ENCODE assay signal across 14 cellular contexts in the genomic region with DNA sequence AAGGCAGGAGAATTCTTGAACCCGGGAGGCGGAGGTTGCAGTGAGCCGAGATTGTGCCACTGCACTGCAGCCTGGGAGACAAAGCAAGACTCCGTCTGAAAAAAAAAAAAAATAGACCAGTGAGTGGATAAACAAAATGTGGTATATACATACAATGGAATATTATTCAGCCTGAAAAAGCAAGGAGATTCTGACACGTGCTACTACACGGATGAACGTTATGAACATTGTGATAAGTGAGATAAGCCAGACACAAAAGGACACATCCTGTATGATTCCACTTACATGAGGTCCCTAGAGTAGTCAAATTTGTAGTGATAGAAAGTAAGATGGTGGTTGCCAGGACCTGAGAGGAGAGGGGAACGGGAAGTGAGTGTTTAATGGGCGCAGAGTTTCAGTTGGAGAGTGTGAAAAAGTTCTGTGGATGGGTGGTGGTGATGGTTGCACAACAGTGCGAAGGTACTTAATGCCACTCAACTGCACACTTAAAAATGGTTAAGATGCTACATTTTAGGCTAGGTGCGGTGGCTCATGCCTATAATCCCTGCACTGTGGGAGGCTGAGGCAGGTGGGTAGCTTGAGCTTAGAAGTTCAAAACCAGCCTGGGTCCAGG. TPM values are rescaled to one million over a fixed set of nuclear protein-coding genes. Genes with fewer than 3 reads are reported as not detected.
DNase-seq lines count a peak whose midpoint lies in the region; ATAC-seq, FAIRE-seq and TF ChIP-seq lines count a peak whose summit lies in the region.
"Had no signal": no experiment of that assay in that cellular context is flagged by ENCODE, and none has a peak within 500 bp of the region (broad histone marks: within the 10 kb centered on the region; RNA-seq: fewer than 3 reads in every experiment).

No MANE protein-coding gene starts in this region.

- CTCF ChIA-PET in A549 (lab: Yijun Ruan, JAX): interaction anchor here (0.6 to 1.9 kb wide), 4 partner anchors 20 to 168 kb away, joined by 3 to 5 read pairs (median 4); partner anchors contain the start of gene RNU4ATAC
- CTCF ChIA-PET in CD8-positive, alpha-beta memory T cell (lab: Charles Lee): interaction anchor here (0.8 to 3.8 kb wide), 4 partner anchors 42 to 167 kb away, joined by 3 to 23 read pairs (median 4); partner anchors contain the start of gene RNU4ATAC

- no peak for TF ChIP-seq CTCF in A549 (IDR thresholded peaks at IDR 0.05)
- TF ChIP-seq CTCF in chondrocyte (IDR thresholded peaks at IDR 0.05): no peak

- TF ChIP-seq RAD21 in A549 (conservative IDR thresholded peaks at IDR 0.05 in 1 of 2, IDR thresholded peaks at IDR 0.05 in 1 of 2): no peak

- no peak for FAIRE-seq in A549 (lab: Jason Lieb, UNC)
- FAIRE-seq: GM12891 had no signal

- ATAC-seq in A549 (no peak), GM18907 (IDR thresholded peaks at IDR 0.05; ENCODE audit: unreplicated experiment) (no peak), left cardiac atrium (no peak)

- WGBS in A549 (ENCODE audit: missing lambda C conversion rate): 95% methylated on average over 11 of the region's 11 CpGs

- H3K27me3 Mint-ChIP-seq in CD8-positive, alpha-beta memory T cell: no peaks in the 10 kb centered on the region
- no peaks in the 10 kb centered on the region for H3K27me3 Mint-ChIP-seq in chondrocyte (ENCODE audit: low read depth)

- H3K27me3 ChIP-seq in CD8-positive, alpha-beta memory T cell (ENCODE audit: insufficient read depth, low read length, poor library complexity, severe bottlenecking): no peaks in the 10 kb centered on the region
- H3K27me3 ChIP-seq: uterus had no signal

- peaks cover 35% of the 10 kb centered on the region for H3K4me1 ChIP-seq in A549
- peaks cover 31% of the 10 kb centered on the region for H3K4me1 ChIP-seq in CD8-positive, alpha-beta memory T cell (ENCODE audit: insufficient read depth, low read length)
- H3K4me1 ChIP-seq: uterus had no signal

- peak overlapping the region; percentile 73 to 87; a peak in 4 of 6 replicates for H3K27ac ChIP-seq in A549
- no peak overlapping the region for H3K27ac ChIP-seq in CD8-positive, alpha-beta memory T cell (ENCODE audit: low read depth, low read length)
- H3K27ac ChIP-seq: uterus had no signal

- intact Hi-C loops in left cardiac atrium (cut with DNase I): loop anchor here in 1 of 2 donors (5.0 kb wide), 1 partner anchor 166 kb away; the partner anchor contains the start of gene RNU4ATAC

- H3K4me3 ChIP-seq in A549: no peak overlapping the region
- no peak overlapping the region for H3K4me3 ChIP-seq in CD8-positive, alpha-beta memory T cell (ENCODE audit: low read length)
- H3K4me3 ChIP-seq: uterus had no signal

- DNase-seq in A549 (ENCODE audit: low read depth in 1 of 2, low spot score in 1 of 2): no peak
- no peak for DNase-seq in CD8-positive, alpha-beta memory T cell
- DNase-seq in SKM-1 treated with dmso at 0.1 percent for 144 hours (lab: John Stamatoyannopoulos, UW; ENCODE audit: unreplicated experiment): peak; percentile 36
- DNase-seq in chondrocyte (ENCODE audit: low spot score): peak; percentile 9
- no peak for DNase-seq in cerebellar cortex (ENCODE audit: low spot score)
- no peak for DNase-seq in left cardiac atrium
- no peak for DNase-seq in activated effector memory CD4-positive, alpha-beta T cell treated with anti-CD3 and anti-CD28 coated beads, Interleukin-2, amount 50 U/mL, for 16 hours
- DNase-seq: NCI-H1436 treated with DMSO at 0.1 percent for 48 hours; NCI-H524 treated with DMSO at 0.1 percent for 48 hours; Right ventricle myocardium superior; stimulated activated CD4-positive, alpha-beta T cell treated with anti-CD3 and anti-CD28 coated beads, Interleukin-4, amount 100 ng/mL, for 1 hour; uterus had no signal

- peak overlapping the region; percentile 4 to 73 (median 34) for H3K4me3 Mint-ChIP-seq in CD8-positive, alpha-beta memory T cell
- no peak overlapping the region for H3K4me3 Mint-ChIP-seq in chondrocyte (ENCODE audit: unreplicated experiment)

- H3K27ac Mint-ChIP-seq in CD8-positive, alpha-beta memory T cell: peak overlapping the region; percentile 97 to 100 (median 99)
- no peak overlapping the region for H3K27ac Mint-ChIP-seq in chondrocyte (ENCODE audit: unreplicated experiment)

- no peaks in the 10 kb centered on the region for H3K36me3 Mint-ChIP-seq in CD8-positive, alpha-beta memory T cell
- H3K36me3 Mint-ChIP-seq in chondrocyte (ENCODE audit: low read depth): no peaks in the 10 kb centered on the region

- no peak for TF ChIP-seq POLR2A in A549 (IDR thresholded peaks at IDR 0.05; ENCODE audit: low read length)

- H3K4me1 Mint-ChIP-seq in CD8-positive, alpha-beta memory T cell: peaks cover 41 to 49% (median 49%) of the 10 kb centered on the region in 3 donors
- peaks cover 39% of the 10 kb centered on the region for H3K4me1 Mint-ChIP-seq in chondrocyte (ENCODE audit: low read depth)

- no peak for TF ChIP-seq EP300 in A549 (IDR thresholded peaks at IDR 0.05)

- no peaks in the 10 kb centered on the region for H3K36me3 ChIP-seq in CD8-positive, alpha-beta memory T cell (ENCODE audit: insufficient read depth, low read length)
- H3K36me3 ChIP-seq: uterus had no signal

- H3K9me3 ChIP-seq in A549: no peaks in the 10 kb centered on the region
- no peaks in the 10 kb centered on the region for H3K9me3 ChIP-seq in CD8-positive, alpha-beta memory T cell (ENCODE audit: low read length)
- H3K9me3 ChIP-seq: uterus had no signal

- H3K9me3 Mint-ChIP-seq in CD8-positive, alpha-beta memory T cell: no peaks in the 10 kb centered on the region
- no peaks in the 10 kb centered on the region for H3K9me3 Mint-ChIP-seq in chondrocyte (ENCODE audit: low read depth)

- POLR2A ChIA-PET in A549 (lab: Yijun Ruan, JAX): interaction anchor here (1.8 kb wide), 1 partner anchor 168 kb away, joined by 24 read pairs; the partner anchor contains the start of gene RNU4ATAC
- POLR2A ChIA-PET in CD8-positive, alpha-beta memory T cell (lab: Charles Lee): interaction anchor here (1.4 to 2.9 kb wide), 2 partner anchors 38 to 49 kb away, joined by 8 to 44 read pairs; partner anchors contain the start of genes CLASP1 and NIFK

- no peak overlapping the region for H3K4me2 ChIP-seq in A549

TF ChIP-seq in A549, 52 proteins besides CTCF, POLR2A, EP300 and RAD21:
- TF ChIP-seq TFCP2L1 (CRISPR knock-in tag; IDR thresholded peaks at IDR 0.05): no peak

RNA-seq across cellular contexts. Expression of gene NIFK, which starts 38.3 kb away (rescaled TPM):
- 55.3 and 82.9 TPM in 2 replicates for polyA plus RNA-seq in A549 (2011; rRNA removed)
- polyA plus RNA-seq in A549 (2012; cell fraction: cytosol; rRNA removed): 19.1 and 19.6 TPM in 2 replicates
- polyA plus RNA-seq in A549 (2012; cell fraction: nucleus; rRNA removed): 9.8 and 15.7 TPM in 2 replicates
- 50.0 to 60.6 TPM (median 50.3 TPM) in 3 replicates for polyA plus RNA-seq in A549 (2017; fragmentation: RNase III; extraction: RNeasy Plus Mini Kit Qiagen cat#74134 plus additional on column Dnase treatment)
- polyA minus RNA-seq in A549 (2011; rRNA and poly(A)+ RNA removed): 13.8 and 18.3 TPM in 2 replicates
- total RNA-seq in CD8-positive, alpha-beta memory T cell: 100 to 1,000 TPM; 167 to 169 TPM
- polyA plus RNA-seq in CD8-positive, alpha-beta memory T cell: 54.4 TPM
- total RNA-seq in chondrocyte: 35.5 to 40.5 TPM (median 39.8 TPM) in 3 replicates
- 10 to 100 TPM; 22.1 to 33.6 TPM for total RNA-seq in left cardiac atrium

RNA-seq across cellular contexts. Expression of gene CLASP1, which starts 49.2 kb away (rescaled TPM):
- polyA plus RNA-seq in A549 (2011; rRNA removed): 11.7 and 26.5 TPM in 2 replicates
- 4.6 and 5.7 TPM in 2 replicates for polyA plus RNA-seq in A549 (2012; cell fraction: cytosol; rRNA removed)
- 12.0 and 19.8 TPM in 2 replicates for polyA plus RNA-seq in A549 (2012; cell fraction: nucleus; rRNA removed)
- polyA plus RNA-seq in A549 (2017; fragmentation: RNase III; extraction: RNeasy Plus Mini Kit Qiagen cat#74134 plus additional on column Dnase treatment): 15.2 to 16.0 TPM (median 15.8 TPM) in 3 replicates
- polyA minus RNA-seq in A549 (2011; rRNA and poly(A)+ RNA removed): 61.6 and 63.7 TPM in 2 replicates
- 10 to 100 TPM; 62.6 to 66.0 TPM for total RNA-seq in CD8-positive, alpha-beta memory T cell
- 22.2 TPM for polyA plus RNA-seq in CD8-positive, alpha-beta memory T cell
- 56.0 to 71.3 TPM (median 57.9 TPM) in 3 replicates for total RNA-seq in chondrocyte
- 10 to 100 TPM; 46.0 to 48.2 TPM for total RNA-seq in left cardiac atrium

RNA-seq across cellular contexts. Expression of gene TSN, which starts 57.0 kb away (rescaled TPM):
- 101 and 117 TPM in 2 replicates for polyA plus RNA-seq in A549 (2011; rRNA removed)
- 28.1 and 32.9 TPM in 2 replicates for polyA plus RNA-seq in A549 (2012; cell fraction: cytosol; rRNA removed)
- 11.3 and 16.0 TPM in 2 replicates for polyA plus RNA-seq in A549 (2012; cell fraction: nucleus; rRNA removed)
- 55.9 to 59.0 TPM (median 56.8 TPM) in 3 replicates for polyA plus RNA-seq in A549 (2017; fragmentation: RNase III; extraction: RNeasy Plus Mini Kit Qiagen cat#74134 plus additional on column Dnase treatment)
- polyA minus RNA-seq in A549 (2011; rRNA and poly(A)+ RNA removed): 37.3 and 42.0 TPM in 2 replicates
- total RNA-seq in CD8-positive, alpha-beta memory T cell: 10 to 100 TPM; 88.0 to 90.4 TPM
- polyA plus RNA-seq in CD8-positive, alpha-beta memory T cell: 74.9 TPM
- total RNA-seq in chondrocyte: 51.1 to 61.6 TPM (median 57.1 TPM) in 3 replicates
- total RNA-seq in left cardiac atrium: 10 to 100 TPM; 35.5 to 45.6 TPM

Comparison
In these comparisons a context has a peak if more than half of its experiments do, and no peak if none do; other contexts are left out.
1. DNase-seq: peak in SKM-1 treated with dmso at 0.1 percent for 144 hours (single experiment) and chondrocyte (single experiment); none in A549 (0 of 2), CD8-positive, alpha-beta memory T cell (0 of 5), cerebellar cortex (single experiment), left cardiac atrium (single experiment) and activated effector memory CD4-positive, alpha-beta T cell treated with anti-CD3 and anti-CD28 coated beads, Interleukin-2, amount 50 U/mL, for 16 hours (single experiment).